Comparison of ENCODE assay signal across 13 cellular contexts in the genomic region with DNA sequence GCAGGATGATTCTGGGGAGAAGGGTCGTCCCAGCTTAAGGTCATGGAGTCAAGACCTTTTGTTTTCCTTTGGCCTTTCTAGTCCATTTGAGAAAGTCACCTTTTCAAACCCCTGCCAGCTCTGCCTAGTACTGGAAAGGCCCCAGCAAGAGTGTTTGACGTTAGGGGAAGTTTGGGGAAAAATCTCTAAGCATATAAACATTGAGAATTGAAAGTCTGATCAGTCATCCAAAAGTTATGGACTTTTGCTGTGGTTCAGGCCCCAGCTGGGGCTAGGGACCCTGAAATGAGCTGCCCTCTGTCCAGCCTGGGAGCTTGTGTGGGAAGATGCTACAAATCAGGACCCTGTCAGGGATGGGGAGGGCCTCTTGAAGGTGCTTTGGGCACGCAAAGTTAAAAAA. TPM values are rescaled to one million over a fixed set of nuclear protein-coding genes. Genes with fewer than 3 reads are reported as not detected.
A peak's percentile ranks its signal among the peaks of the same experiment; 100 is the strongest.
DNase-seq lines count a peak whose midpoint lies in the region; ATAC-seq and TF ChIP-seq lines count a peak whose summit lies in the region.
"Had no signal": no experiment of that assay in that cellular context is flagged by ENCODE, and none has a peak within 500 bp of the region (broad histone marks: within the 10 kb centered on the region; RNA-seq: fewer than 3 reads in every experiment).

No MANE protein-coding gene starts in this region.

- no peaks in the 10 kb centered on the region for H3K27me3 Mint-ChIP-seq in activated CD8-positive, alpha-beta T cell treated with anti-CD3 and anti-CD28 coated beads for 36 hours
- no peaks in the 10 kb centered on the region for H3K27me3 Mint-ChIP-seq in mesothelial cell of epicardium (ENCODE audit: low read depth)

- peak overlapping the region; percentile 75 for H3K27ac Mint-ChIP-seq in activated CD8-positive, alpha-beta T cell treated with anti-CD3 and anti-CD28 coated beads for 36 hours
- peak overlapping the region; percentile 18 for H3K27ac Mint-ChIP-seq in mesothelial cell of epicardium

- no peak overlapping the region for H3K4me3 Mint-ChIP-seq in activated CD8-positive, alpha-beta T cell treated with anti-CD3 and anti-CD28 coated beads for 36 hours
- no peak overlapping the region for H3K4me3 Mint-ChIP-seq in mesothelial cell of epicardium

- H3K9me3 ChIP-seq in AG04450 (ENCODE audit: control insufficient read depth, insufficient read depth, low read length): no peaks in the 10 kb centered on the region
- H3K9me3 ChIP-seq: heart right ventricle, ovary had no signal

- DNase-seq in AG04450 (ENCODE audit: low read depth, low spot score) (no peak), mesothelial cell of epicardium (ENCODE audit: low spot score in 2 of 2, unreplicated experiment in 2 of 2) (no peak), cardiac septum (ENCODE audit: low spot score) (no peak), cerebellar nuclear complex (lab: John Stamatoyannopoulos, UW) (no peak)
- DNase-seq in activated CD8-positive, alpha-beta T cell treated with anti-CD3 and anti-CD28 coated beads for 36 hours: no peak
- DNase-seq: amygdala; effector CD8-positive, alpha-beta T cell; heart right ventricle; NCI-H146; ovary had no signal

- CTCF ChIA-PET in AG04450 (lab: Charles Lee): interaction anchor here (0.7 to 2.8 kb wide), 3 partner anchors 25 to 223 kb away, joined by 3 to 14 read pairs (median 5); no protein-coding TSS in a partner anchor
- CTCF ChIA-PET in activated CD8-positive, alpha-beta T cell treated with anti-CD3 and anti-CD28 coated beads for 36 hours (lab: Charles Lee): interaction anchor here (1.4 to 2.3 kb wide), 3 partner anchors 8 to 13 kb away, joined by 4 to 6 read pairs (median 4); no protein-coding TSS in a partner anchor

- intact Hi-C loops in activated CD8-positive, alpha-beta T cell treated with anti-CD3 and anti-CD28 coated beads for 36 hours (cut with micrococcal nuclease): no loop called here
- intact Hi-C loops in cardiac septum (cut with DNase I): no loop called here

- H3K4me1 Mint-ChIP-seq in activated CD8-positive, alpha-beta T cell treated with anti-CD3 and anti-CD28 coated beads for 36 hours (ENCODE audit: low read depth): peaks cover 76% of the 10 kb centered on the region
- H3K4me1 Mint-ChIP-seq in mesothelial cell of epicardium: peaks cover 10% of the 10 kb centered on the region

- TF ChIP-seq CTCF in AG04450 (IDR thresholded peaks at IDR 0.05; ENCODE audit: low read depth, low read length) (no peak), mesothelial cell of epicardium (IDR thresholded peaks at IDR 0.05; ENCODE audit: unreplicated experiment) (no peak)
- TF ChIP-seq CTCF in activated CD8-positive, alpha-beta T cell treated with anti-CD3 and anti-CD28 coated beads for 36 hours (IDR thresholded peaks at IDR 0.05): no peak

- peaks cover 10% of the 10 kb centered on the region for H3K36me3 Mint-ChIP-seq in activated CD8-positive, alpha-beta T cell treated with anti-CD3 and anti-CD28 coated beads for 36 hours (ENCODE audit: low read depth)
- no peaks in the 10 kb centered on the region for H3K36me3 Mint-ChIP-seq in mesothelial cell of epicardium

- peak overlapping the region; percentile 21 for H3K27ac ChIP-seq in AG04450 (ENCODE audit: low read depth, low read length)

- H3K27me3 ChIP-seq in AG04450 (ENCODE audit: control insufficient read depth, insufficient read depth, low read length): no peaks in the 10 kb centered on the region
- H3K27me3 ChIP-seq: ovary had no signal

- POLR2A ChIA-PET in AG04450 (lab: Yijun Ruan, JAX): interaction anchor here (0.7 to 0.9 kb wide), 4 partner anchors 22 to 51 kb away, joined by 3 to 6 read pairs (median 4); a partner anchor contains a TSS
- POLR2A ChIA-PET in activated CD8-positive, alpha-beta T cell treated with anti-CD3 and anti-CD28 coated beads for 36 hours (lab: Charles Lee): interaction anchor here (1.7 to 12.2 kb wide), 2 partner anchors 15 to 19 kb away, joined by 5 to 112 read pairs; a partner anchor contains a TSS

- no peaks in the 10 kb centered on the region for H3K9me3 Mint-ChIP-seq in activated CD8-positive, alpha-beta T cell treated with anti-CD3 and anti-CD28 coated beads for 36 hours
- H3K9me3 Mint-ChIP-seq in mesothelial cell of epicardium: no peaks in the 10 kb centered on the region

- ATAC-seq in GM18870 (IDR thresholded peaks at IDR 0.05; ENCODE audit: unreplicated experiment) (peak; percentile 45), GM18868 (IDR thresholded peaks at IDR 0.05; ENCODE audit: unreplicated experiment) (no peak), GM18873 (IDR thresholded peaks at IDR 0.05; ENCODE audit: low FRiP score, unreplicated experiment) (no peak)
- no peak for ATAC-seq in activated CD8-positive, alpha-beta T cell treated with anti-CD3 and anti-CD28 coated beads for 36 hours

- no peak overlapping the region for H3K4me3 ChIP-seq in AG04450 (ENCODE audit: low read depth, low read length)
- H3K4me3 ChIP-seq: heart right ventricle, ovary had no signal

RNA-seq across cellular contexts. Expression of a gene that starts 21.6 kb away (rescaled TPM):
- 30.8 and 33.5 TPM in 2 replicates for polyA plus RNA-seq in AG04450 (2011; rRNA removed)
- polyA minus RNA-seq in AG04450 (2011; rRNA and poly(A)+ RNA removed): 60.0 and 62.6 TPM in 2 replicates
- total RNA-seq in activated CD8-positive, alpha-beta T cell treated with anti-CD3 and anti-CD28 coated beads for 36 hours: 10 to 100 TPM; 43.4 to 48.8 TPM
- total RNA-seq in mesothelial cell of epicardium (19.3 to 21.2 TPM (median 20.0 TPM) in 3 replicates), cardiac septum (129 TPM)
